Comparison of ENCODE assay signal across 21 cellular contexts in genomic region chr7:45852984-45853383, GRCh38. TPM values are rescaled to one million over a fixed set of nuclear protein-coding genes. Genes with fewer than 3 reads are reported as not detected.
"Had no signal": no experiment of that assay in that cellular context is flagged by ENCODE, and none has a peak within 500 bp of the region (broad histone marks: within the 10 kb centered on the region; RNA-seq: fewer than 3 reads in every experiment).

No MANE protein-coding gene starts in this region.

RNA-seq across cellular contexts. Expression of gene CCDC201, which starts 19.9 kb away (rescaled TPM):
- total RNA-seq: activated CD4-positive, alpha-beta memory T cell treated with anti-CD3 and anti-CD28 coated beads for 36 hours; activated CD4-positive, alpha-beta T cell treated with anti-CD3 and anti-CD28 coated beads for 36 hours; activated CD4-positive, alpha-beta T cell treated with anti-CD3 and anti-CD28 coated beads, Interleukin-2, amount 10 ng/mL, durations not matched to agents 24 days and 14 days; activated CD8-positive, alpha-beta memory T cell treated with anti-CD3 and anti-CD28 coated beads for 36 hours; activated CD8-positive, alpha-beta memory T cell treated with anti-CD3 and anti-CD28 coated beads, Interleukin-2, amount 10 ng/mL, durations not matched to agents 7 days and 5 days; activated CD8-positive, alpha-beta T cell treated with anti-CD3 and anti-CD28 coated beads, Interleukin-2, amount 10 ng/mL, durations not matched to agents 7 days and 5 days; activated naive CD4-positive, alpha-beta T cell treated with anti-CD3 and anti-CD28 coated beads, Interleukin-2, amount 50 U/mL, for 72 hours; activated naive CD8-positive, alpha-beta T cell treated with anti-CD3 and anti-CD28 coated beads, Interleukin-2, amount 10 ng/mL, durations not matched to agents 7 days and 5 days; activated T-helper 1 cell treated with anti-CD3 and anti-CD28 coated beads, Interleukin-12 subunit alpha, Interleukin-12 subunit beta, Interleukin-2, Interleukin-4 antibody, amounts not matched to agents 30 ng/mL and 10 ng/mL and 1 ng/mL, durations not matched to agents 14 hours and 24 hours and 36 hours; ascending aorta; breast epithelium; cardiac muscle cell; cerebellum; dorsolateral prefrontal cortex; endodermal cell; epithelial cell of proximal tubule; esophagus muscularis mucosa; foreskin keratinocyte; gastrocnemius medialis; heart left ventricle; T-helper 1 cell treated with Interleukin-12 subunit alpha and Interleukin-12 subunit beta and Interleukin-4 antibody, amounts not matched to agents 30 ng/mL and 1 ng/mL, for 36 hours had no signal
- polyA plus RNA-seq: cardiac muscle cell, foreskin keratinocyte, heart left ventricle had no signal

RNA-seq across cellular contexts. Expression of gene IGFBP1, which starts 35.3 kb away (rescaled TPM):
- total RNA-seq: activated CD4-positive, alpha-beta memory T cell treated with anti-CD3 and anti-CD28 coated beads for 36 hours; activated CD4-positive, alpha-beta T cell treated with anti-CD3 and anti-CD28 coated beads for 36 hours; activated CD4-positive, alpha-beta T cell treated with anti-CD3 and anti-CD28 coated beads, Interleukin-2, amount 10 ng/mL, durations not matched to agents 24 days and 14 days; activated CD8-positive, alpha-beta memory T cell treated with anti-CD3 and anti-CD28 coated beads for 36 hours; activated CD8-positive, alpha-beta memory T cell treated with anti-CD3 and anti-CD28 coated beads, Interleukin-2, amount 10 ng/mL, durations not matched to agents 7 days and 5 days; activated CD8-positive, alpha-beta T cell treated with anti-CD3 and anti-CD28 coated beads, Interleukin-2, amount 10 ng/mL, durations not matched to agents 7 days and 5 days; activated naive CD4-positive, alpha-beta T cell treated with anti-CD3 and anti-CD28 coated beads, Interleukin-2, amount 50 U/mL, for 72 hours; activated naive CD8-positive, alpha-beta T cell treated with anti-CD3 and anti-CD28 coated beads, Interleukin-2, amount 10 ng/mL, durations not matched to agents 7 days and 5 days; activated T-helper 1 cell treated with anti-CD3 and anti-CD28 coated beads, Interleukin-12 subunit alpha, Interleukin-12 subunit beta, Interleukin-2, Interleukin-4 antibody, amounts not matched to agents 30 ng/mL and 10 ng/mL and 1 ng/mL, durations not matched to agents 14 hours and 24 hours and 36 hours; ascending aorta; endodermal cell; esophagus muscularis mucosa; foreskin keratinocyte; T-helper 1 cell treated with Interleukin-12 subunit alpha and Interleukin-12 subunit beta and Interleukin-4 antibody, amounts not matched to agents 30 ng/mL and 1 ng/mL, for 36 hours had no signal
- polyA plus RNA-seq: cardiac muscle cell, foreskin keratinocyte, heart left ventricle had no signal
